15 cellular contexts compared by ENCODE assay signal in the genomic region with DNA sequence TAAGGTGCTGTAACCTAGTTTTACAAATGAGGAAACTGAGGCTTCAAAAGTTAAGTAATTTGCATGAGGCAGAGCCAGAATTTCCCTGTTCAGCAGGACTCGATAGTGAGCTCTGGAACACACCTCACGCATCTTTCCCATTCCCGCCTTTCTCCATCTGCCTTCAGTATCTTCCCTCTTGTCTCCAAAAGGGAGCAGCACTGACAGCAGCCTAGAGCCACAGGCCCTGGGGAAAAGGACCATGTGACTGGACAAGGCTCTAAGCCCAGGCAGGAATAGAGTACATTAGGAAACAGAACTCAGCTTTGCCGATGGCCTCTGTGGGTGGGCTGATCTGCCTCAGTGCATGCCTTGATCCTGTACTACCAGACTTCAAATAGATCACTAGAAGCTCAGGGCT. TPM values are rescaled to one million over a fixed set of nuclear protein-coding genes. Genes with fewer than 3 reads are reported as not detected.
DNase-seq lines count a peak whose midpoint lies in the region; ATAC-seq, FAIRE-seq and TF ChIP-seq lines count a peak whose summit lies in the region.
"Had no signal": no experiment of that assay in that cellular context is flagged by ENCODE, and none has a peak within 500 bp of the region (broad histone marks: within the 10 kb centered on the region; RNA-seq: fewer than 3 reads in every experiment).

No MANE protein-coding gene starts in this region.

- H3K36me3 ChIP-seq in HepG2 (replicated peaks in 1 of 2; ENCODE audit: control insufficient read depth in 1 of 2, insufficient read depth in 2 of 2, low read length in 2 of 2) (no peaks in the 10 kb centered on the region), mammary epithelial cell (ENCODE audit: insufficient read depth, low read length) (no peaks in the 10 kb centered on the region)

- H3K27ac ChIP-seq in HepG2 (ENCODE audit: extremely low read length, insufficient read depth, low read length), result no peak overlapping the region
- no peak overlapping the region for H3K27ac ChIP-seq in mammary epithelial cell (ENCODE audit: insufficient read depth, low read depth, low read length)
- H3K27ac ChIP-seq: gastroesophageal sphincter, SK-N-MC had no signal

- H3K79me2 ChIP-seq in HepG2 (ENCODE audit: insufficient read depth, low read length), result no peaks in the 10 kb centered on the region
- H3K79me2 ChIP-seq in mammary epithelial cell (ENCODE audit: insufficient read depth, low read length), result no peaks in the 10 kb centered on the region

- peak; percentile 13 for TF ChIP-seq CTCF in D721Med (IDR thresholded peaks at IDR 0.05; ENCODE audit: insufficient read depth, missing control alignments)
- no peak for TF ChIP-seq CTCF in HFFc6 (IDR thresholded peaks at IDR 0.05)
- TF ChIP-seq CTCF in HepG2 (CRISPR knock-in tag; IDR thresholded peaks at IDR 0.05), result peak; percentile 29; the same call in 1 of the 2 replicates
- no peak for TF ChIP-seq CTCF in mammary epithelial cell (conservative IDR thresholded peaks at IDR 0.05 in 1 of 2, IDR thresholded peaks at IDR 0.05 in 1 of 2; ENCODE audit: extremely low read depth in 1 of 2, insufficient read depth in 1 of 2, low read depth in 1 of 2, low read length in 2 of 2)

- H4K20me1 ChIP-seq in HepG2 (ENCODE audit: insufficient read depth, low read length), result 0 out of 2 replicates have a peak, but pooled peaks cover 4% of the 10 kb centered on the region
- H4K20me1 ChIP-seq in mammary epithelial cell (ENCODE audit: insufficient read depth, low read length), result no peaks in the 10 kb centered on the region

- TF ChIP-seq EP300 in HepG2 (IDR thresholded peaks at IDR 0.05; ENCODE audit: low read depth in 2 of 2, low read length in 2 of 2), result no peak
- no peak for TF ChIP-seq EP300 in HepG2 (CRISPR knock-in tag; IDR thresholded peaks at IDR 0.05; ENCODE audit: borderline replicate concordance)

- dilution Hi-C loops in mammary epithelial cell (cut with HindIII; ENCODE audit: low sequenced_read_pairs), result no loop called here

- no peak overlapping the region for H3K4me2 ChIP-seq in HepG2 (ENCODE audit: low read depth, low read length)
- no peak overlapping the region for H3K4me2 ChIP-seq in mammary epithelial cell (ENCODE audit: insufficient read depth, low read depth, low read length)

- H3K9me3 ChIP-seq in HepG2 (ENCODE audit: low read length) (no peaks in the 10 kb centered on the region), mammary epithelial cell (replicated peaks; ENCODE audit: insufficient read depth, low read length) (no peaks in the 10 kb centered on the region)
- H3K9me3 ChIP-seq: gastroesophageal sphincter had no signal

- no TSS peak for BruUV-seq in HepG2 (replicated peaks; lab: Mats Ljungman, UMichigan)
- BruUV-seq in mammary epithelial cell (replicated peaks; lab: Mats Ljungman, UMichigan), result no TSS peak

- H3K4me1 ChIP-seq in HepG2 (ENCODE audit: insufficient read depth, low read length) (no peaks in the 10 kb centered on the region), mammary epithelial cell (ENCODE audit: insufficient read depth, low read length) (no peaks in the 10 kb centered on the region)
- H3K4me1 ChIP-seq: gastroesophageal sphincter had no signal

- FAIRE-seq in D721Med (lab: Jason Lieb, UNC), result no peak
- no peak for FAIRE-seq in HepG2 (lab: Jason Lieb, UNC)
- FAIRE-seq: small intestine had no signal

- POLR2A ChIA-PET in HepG2 (lab: Yijun Ruan, JAX), result no interaction called here

- no peaks in the 10 kb centered on the region for H3K36me3 Mint-ChIP-seq in HFFc6 (ENCODE audit: low read depth)
- peaks cover 35% of the 10 kb centered on the region for H3K36me3 Mint-ChIP-seq in activated T-helper 17 cell treated with anti-CD3 and anti-CD28 coated beads, Interleukin-2, amount 50 U/mL, for 72 hours (ENCODE audit: low read depth)

- H3K9me3 Mint-ChIP-seq in HFFc6, result no peaks in the 10 kb centered on the region
- H3K9me3 Mint-ChIP-seq in activated T-helper 17 cell treated with anti-CD3 and anti-CD28 coated beads, Interleukin-2, amount 50 U/mL, for 72 hours, result no peaks in the 10 kb centered on the region

- no peak overlapping the region for H2AFZ ChIP-seq in HepG2 (ENCODE audit: low read length)
- no peak overlapping the region for H2AFZ ChIP-seq in mammary epithelial cell (ENCODE audit: low read depth, low read length)

- H3K4me3 ChIP-seq in HepG2 (replicated peaks in 1 of 3; ENCODE audit: insufficient read depth in 1 of 3, low read depth in 2 of 3, low read length in 3 of 3) (no peak overlapping the region), mammary epithelial cell (replicated peaks in 1 of 3; ENCODE audit: insufficient read depth in 1 of 3, low read depth in 2 of 3, low read length in 3 of 3) (no peak overlapping the region)
- H3K4me3 ChIP-seq: gastroesophageal sphincter, SK-N-MC had no signal

- H3K27me3 Mint-ChIP-seq in HFFc6 (ENCODE audit: insufficient read depth), result no peaks in the 10 kb centered on the region
- no peaks in the 10 kb centered on the region for H3K27me3 Mint-ChIP-seq in activated T-helper 17 cell treated with anti-CD3 and anti-CD28 coated beads, Interleukin-2, amount 50 U/mL, for 72 hours

- TF ChIP-seq RAD21 in HepG2 (CRISPR knock-in tag; IDR thresholded peaks at IDR 0.05), result no peak

- no peak for ATAC-seq in activated T-helper 17 cell treated with anti-CD3 and anti-CD28 coated beads, Interleukin-2, amount 50 U/mL, for 72 hours (replicated peaks)
- ATAC-seq in HepG2 (peak; percentile 88), HG03280 (IDR thresholded peaks at IDR 0.05; ENCODE audit: unreplicated experiment) (no peak)
- ATAC-seq: gastroesophageal sphincter had no signal

- H3K27me3 ChIP-seq in HepG2 (ENCODE audit: control insufficient read depth in 1 of 2, insufficient read depth in 2 of 2, low read length in 2 of 2) (no peaks in the 10 kb centered on the region), mammary epithelial cell (ENCODE audit: insufficient read depth, low read length) (no peaks in the 10 kb centered on the region)
- H3K27me3 ChIP-seq: gastroesophageal sphincter had no signal

- H3K9ac ChIP-seq in HepG2 (ENCODE audit: insufficient read depth, low read depth, low read length), result no peak overlapping the region
- H3K9ac ChIP-seq in mammary epithelial cell (ENCODE audit: insufficient read depth, low read length), result no peak overlapping the region

- H3K4me3 Mint-ChIP-seq in HFFc6, result no peak overlapping the region
- H3K4me3 Mint-ChIP-seq in activated T-helper 17 cell treated with anti-CD3 and anti-CD28 coated beads, Interleukin-2, amount 50 U/mL, for 72 hours, result no peak overlapping the region

- TF ChIP-seq POLR2A in HepG2 (IDR thresholded peaks at IDR 0.05; ENCODE audit: insufficient read depth in 1 of 2, low read depth in 2 of 2, low read length in 2 of 2), result no peak

- H3K27ac Mint-ChIP-seq in HFFc6, result no peak overlapping the region
- H3K27ac Mint-ChIP-seq in activated T-helper 17 cell treated with anti-CD3 and anti-CD28 coated beads, Interleukin-2, amount 50 U/mL, for 72 hours, result peak overlapping the region; percentile 38

- intact Hi-C loops in HepG2 (cut with micrococcal nuclease; ENCODE audit: unreplicated experiment), result no loop called here
- intact Hi-C loops in mammary epithelial cell (cut with micrococcal nuclease), result no loop called here

- no peak for DNase-seq in D721Med (ENCODE audit: insufficient read length, low spot score)
- DNase-seq in HFFc6, result peak; percentile 7
- peak; percentile 32 for DNase-seq in HepG2 (ENCODE audit: low spot score)
- DNase-seq in OCI-M2 (lab: John Stamatoyannopoulos, UW; ENCODE audit: unreplicated experiment), result no peak
- DNase-seq in effector CD8-positive, alpha-beta T cell (lab: John Stamatoyannopoulos, UW), result no peak
- DNase-seq in mammary epithelial cell, result no peak
- DNase-seq: activated CD4-positive, CD25-positive, alpha-beta regulatory T cell; left cardiac atrium; NCI-H1105; NCI-H524 treated with DMSO at 0.1 percent for 48 hours; small intestine had no signal

- in situ Hi-C loops in HepG2 (cut with HindIII; ENCODE audit: extremely low pct_ligation_motif_present, low pct_unique_long_range_greater_than_20kb), result no loop called here
- in situ Hi-C loops in mammary epithelial cell (cut with MboI; ENCODE audit: low sequenced_read_pairs in 2 of 2), result loop anchor here (10.0 to 25.0 kb wide), 2 partner anchors 139 to 222 kb away; no protein-coding TSS in a partner anchor

- WGBS in HepG2 (ENCODE audit: low lambda C conversion rate), result 15% methylated on average over 4 of the region's 4 CpGs
- WGBS in mammary epithelial cell (ENCODE audit: low coverage, missing lambda C conversion rate), result 100% methylated on average over 4 of the region's 4 CpGs

- H3K4me1 Mint-ChIP-seq in HFFc6 (ENCODE audit: low read depth), result no peaks in the 10 kb centered on the region
- no peaks in the 10 kb centered on the region for H3K4me1 Mint-ChIP-seq in activated T-helper 17 cell treated with anti-CD3 and anti-CD28 coated beads, Interleukin-2, amount 50 U/mL, for 72 hours

- CTCF ChIA-PET in HepG2 (lab: Yijun Ruan, JAX; ENCODE audit: low intra/inter-chr PET ratio, low total read pairs), result no interaction called here
- CTCF ChIA-PET in mammary epithelial cell (lab: Charles Lee; ENCODE audit: low non-redundant PET), result no interaction called here

RNA-seq across cellular contexts. Expression of a gene that starts 21.5 kb away (rescaled TPM):
- 1 to 10 TPM; 3.2 to 8.3 (median 4.4) TPM for total RNA-seq in HFFc6 (2021; fragmentation: NEBNext Ultra II Directional; extraction: Animal tissue kit (Norgen Biotek cat#: 25700))
- total RNA-seq in activated T-helper 17 cell treated with anti-CD3 and anti-CD28 coated beads, Interleukin-2, amount 50 U/mL, for 72 hours, result 10 to 100 TPM; 10.6 to 16.4 TPM
- total RNA-seq in HepG2 (2016; rRNA removed; fragmentation: Illumina TruSeq; extraction: Trizol), result 0.04 and 0.15 TPM in 2 replicates
- total RNA-seq in HepG2 (2016; cell fraction: cytosol; rRNA removed; fragmentation: Illumina TruSeq; extraction: Trizol; ENCODE audit: low read depth), result 0.26 TPM in 1 of 2 replicates, not detected in the other
- 0.03 and 0.15 TPM in 2 replicates for total RNA-seq in HepG2 (2016; cell fraction: insoluble cytoplasmic fraction; rRNA removed; fragmentation: Illumina TruSeq; extraction: Trizol)
- 0.07 and 0.09 TPM in 2 replicates for total RNA-seq in HepG2 (2016; cell fraction: membrane; rRNA removed; fragmentation: Illumina TruSeq; extraction: Trizol)
- total RNA-seq in HepG2 (2016; cell fraction: nucleus; rRNA removed; fragmentation: Illumina TruSeq; extraction: Trizol), result 0.16 and 0.31 TPM in 2 replicates
- 0.39 and 0.49 TPM in 2 replicates for polyA plus RNA-seq in HepG2 (2011; rRNA removed)
- polyA plus RNA-seq in HepG2 (2011; cell fraction: cytosol; rRNA removed), result 0.13 and 0.23 TPM in 2 replicates
- polyA plus RNA-seq in HepG2 (2011; cell fraction: nucleus; rRNA removed), result 0.19 and 0.24 TPM in 2 replicates
- 0.44 and 0.63 TPM in 2 replicates for polyA plus RNA-seq in HepG2 (2012)
- polyA plus RNA-seq in HepG2 (2016; cell fraction: cytosol; fragmentation: Illumina TruSeq; extraction: Trizol; ENCODE audit: low read depth), result 0.19 TPM in 1 of 2 replicates, not detected in the other
- 0.09 TPM in 1 of 2 replicates, not detected in the other for polyA plus RNA-seq in HepG2 (2016; cell fraction: insoluble cytoplasmic fraction; fragmentation: Illumina TruSeq; extraction: Trizol; ENCODE audit: low read depth)
- 0.05 TPM in 1 of 2 replicates, not detected in the other for polyA plus RNA-seq in HepG2 (2016; cell fraction: membrane; fragmentation: Illumina TruSeq; extraction: Trizol; ENCODE audit: low read depth)
- 0.15 and 1.1 TPM in 2 replicates for polyA plus RNA-seq in HepG2 (2016; cell fraction: nucleus; fragmentation: Illumina TruSeq; extraction: Trizol; ENCODE audit: insufficient read depth, low read depth)
- polyA minus RNA-seq in HepG2 (2011; rRNA and poly(A)+ RNA removed; ENCODE audit: low replicate concordance), result 0.22 and 3.5 TPM in 2 replicates
- 0.09 and 0.40 TPM in 2 replicates for polyA minus RNA-seq in HepG2 (2011; cell fraction: cytosol; rRNA and poly(A)+ RNA removed)
- polyA minus RNA-seq in HepG2 (2011; cell fraction: nucleus; rRNA and poly(A)+ RNA removed), result 0.52 and 0.75 TPM in 2 replicates
- total RNA-seq in mammary epithelial cell, result 10 to 100 TPM in 1 of 2 donors, 1 to 10 TPM in 1; 2.0 to 13.8 TPM
- polyA plus RNA-seq in mammary epithelial cell, result 2.2 TPM
- polyA minus RNA-seq in mammary epithelial cell, result 0.31 TPM

Comparison
In these comparisons a context has a peak if more than half of its experiments do, and no peak if none do; other contexts are left out.
1. DNase-seq: peak in HFFc6 (single experiment) and HepG2 (single experiment); none in D721Med (single experiment), OCI-M2 (single experiment), effector CD8-positive, alpha-beta T cell (single experiment) and mammary epithelial cell (single experiment).
2. CTCF ChIP-seq: peak in D721Med (single experiment) and HepG2 (single experiment); none in HFFc6 (single experiment) and mammary epithelial cell (0 of 2).